In genomic region chr13:61144834-61145593, GRCh38 we compare ENCODE assay signal across 24 cellular contexts.
DNase-seq lines count a peak whose midpoint lies in the region; ATAC-seq and TF ChIP-seq lines count a peak whose summit lies in the region.
"Had no signal": no experiment of that assay in that cellular context is flagged by ENCODE, and none has a peak within 500 bp of the region (broad histone marks: within the 10 kb centered on the region; RNA-seq: fewer than 3 reads in every experiment).

No MANE protein-coding gene starts in this region.

- H3K27ac ChIP-seq in left ventricle myocardium inferior (replicated peaks) (no peak overlapping the region), endodermal cell (ENCODE audit: low read depth, low read length) (no peak overlapping the region), mesenchymal stem cell (ENCODE audit: low read length, poor library complexity, severe bottlenecking) (no peak overlapping the region), upper lobe of left lung (no peak overlapping the region)
- H3K27ac ChIP-seq: BLaER1, HL-60, PC-9 had no signal

- no peak overlapping the region for H3K4ac ChIP-seq in mesenchymal stem cell (ENCODE audit: low read depth in 1 of 2, low read length in 2 of 2)

- H2BK5ac ChIP-seq in mesenchymal stem cell (ENCODE audit: low read depth, low read length, poor library complexity, severe bottlenecking), result no peak overlapping the region

- TF ChIP-seq POLR2A in upper lobe of left lung (IDR thresholded peaks at IDR 0.05), result no peak

- no peaks in the 10 kb centered on the region for H3K79me1 ChIP-seq in mesenchymal stem cell (replicated peaks; ENCODE audit: low read length, poor library complexity, severe bottlenecking)

- no peak overlapping the region for H3K4me3 ChIP-seq in left ventricle myocardium inferior
- no peak overlapping the region for H3K4me3 ChIP-seq in endodermal cell (ENCODE audit: low read length)
- H3K4me3 ChIP-seq in mesenchymal stem cell (ENCODE audit: insufficient read depth in 1 of 2, low read depth in 1 of 2, low read length in 2 of 2), result no peak overlapping the region
- no peak overlapping the region for H3K4me3 ChIP-seq in upper lobe of left lung
- H3K4me3 ChIP-seq: BLaER1, PC-9 had no signal

- peaks cover 24% of the 10 kb centered on the region for H3K4me1 ChIP-seq in left ventricle myocardium inferior
- peaks cover 9% of the 10 kb centered on the region for H3K4me1 ChIP-seq in endodermal cell (ENCODE audit: control insufficient read depth, insufficient read depth, low read length)
- H3K4me1 ChIP-seq in mesenchymal stem cell (ENCODE audit: control insufficient read depth, insufficient read depth, low read depth, low read length), result peaks cover 2% of the 10 kb centered on the region
- no peaks in the 10 kb centered on the region for H3K4me1 ChIP-seq in upper lobe of left lung

- H2BK12ac ChIP-seq in mesenchymal stem cell (ENCODE audit: low read length in 2 of 2), result no peak overlapping the region

- H2AFZ ChIP-seq in mesenchymal stem cell (ENCODE audit: low read depth, low read length), result no peak overlapping the region
- H2AFZ ChIP-seq: PC-9 had no signal

- H3K4me3 Mint-ChIP-seq in endodermal cell, result no peak overlapping the region
- H3K4me3 Mint-ChIP-seq: CD4-positive, CD25-positive, alpha-beta regulatory T cell had no signal

- no peak for TF ChIP-seq EP300 in upper lobe of left lung (IDR thresholded peaks at IDR 0.05)

- H3K18ac ChIP-seq in mesenchymal stem cell (ENCODE audit: low read depth in 1 of 2, low read length in 2 of 2), result no peak overlapping the region

- H3K27ac Mint-ChIP-seq in endodermal cell, result peak overlapping the region; percentile 0
- H3K27ac Mint-ChIP-seq: CD4-positive, CD25-positive, alpha-beta regulatory T cell; IgD-negative memory B cell had no signal

- no peak overlapping the region for H2AK5ac ChIP-seq in mesenchymal stem cell (ENCODE audit: low read length, severe bottlenecking)

- H3K36me3 Mint-ChIP-seq in endodermal cell (ENCODE audit: low read depth), result peaks cover 18% of the 10 kb centered on the region
- H3K36me3 Mint-ChIP-seq: CD4-positive, CD25-positive, alpha-beta regulatory T cell had no signal

- H2BK15ac ChIP-seq in mesenchymal stem cell (ENCODE audit: low read depth, poor library complexity, severe bottlenecking), result no peak overlapping the region

- H3K36me3 ChIP-seq in left ventricle myocardium inferior (no peaks in the 10 kb centered on the region), endodermal cell (ENCODE audit: control insufficient read depth, insufficient read depth, low read length) (no peaks in the 10 kb centered on the region), mesenchymal stem cell (ENCODE audit: control insufficient read depth in 1 of 2, insufficient read depth in 2 of 2, low read depth in 1 of 2, low read length in 2 of 2) (no peaks in the 10 kb centered on the region), upper lobe of left lung (no peaks in the 10 kb centered on the region)
- H3K36me3 ChIP-seq: BLaER1 had no signal

- WGBS in endodermal cell (ENCODE audit: insufficient coverage in 1 of 2, insufficient read length in 1 of 2), 2 experiments, result 88% methylated on average over 2 of the region's 2 CpGs; no CpG with 5 or more reads in 1 of the 2 experiments
- 90% methylated on average over 2 of the region's 2 CpGs for WGBS in mesenchymal stem cell
- 60 to 100% methylated on average over 1 to 2 of the region's 2 CpGs for WGBS in upper lobe of left lung, 2 donors

- DNase-seq in Right ventricle myocardium inferior (ENCODE audit: missing footprints) (no peak), left ventricle myocardium inferior (no peak), endodermal cell (no peak), mesenchymal stem cell (no peak), upper lobe of left lung (peak in 1 of 2 donors; percentile 15)
- DNase-seq: 8988T; CD4-positive, CD25-positive, alpha-beta regulatory T cell; DMS53; HCEC 1CT; NCI-H1048; NCI-H1417; NCI-H1694; NCI-H2029 treated with DMSO at 0.1 percent for 48 hours; NCI-H226; NCI-H510A; NCI-H82; PC-9; SHP77 had no signal

- H4K91ac ChIP-seq in mesenchymal stem cell (ENCODE audit: low read length), result peak overlapping the region; percentile 18

- H3K9me3 ChIP-seq in left ventricle myocardium inferior (replicated peaks) (peaks cover 3% of the 10 kb centered on the region), endodermal cell (ENCODE audit: control insufficient read depth, low read length) (peaks cover 21% of the 10 kb centered on the region), mesenchymal stem cell (ENCODE audit: control insufficient read depth, low read length) (peaks cover 12% of the 10 kb centered on the region), upper lobe of left lung (peaks cover 0 to 7% (median 0%) of the 10 kb centered on the region in 4 donors)

- H3K27me3 ChIP-seq in left ventricle myocardium inferior (ENCODE audit: low read depth) (no peaks in the 10 kb centered on the region), endodermal cell (ENCODE audit: control insufficient read depth, insufficient read depth, low read length, poor library complexity, severe bottlenecking) (no peaks in the 10 kb centered on the region), mesenchymal stem cell (ENCODE audit: control insufficient read depth in 1 of 2, insufficient read depth in 1 of 2, low read length in 2 of 2) (no peaks in the 10 kb centered on the region), upper lobe of left lung (no peaks in the 10 kb centered on the region)
- H3K27me3 ChIP-seq: BLaER1 had no signal

- H4K8ac ChIP-seq in mesenchymal stem cell (ENCODE audit: low read length), result no peak overlapping the region

- no peak overlapping the region for H3K23ac ChIP-seq in mesenchymal stem cell (ENCODE audit: low read length in 2 of 2)

- intact Hi-C loops in Right ventricle myocardium inferior (cut with DNase I) (no loop called here), left ventricle myocardium inferior (cut with micrococcal nuclease) (no loop called here)

- H3K27me3 Mint-ChIP-seq in endodermal cell (ENCODE audit: insufficient read depth), result no peaks in the 10 kb centered on the region
- H3K27me3 Mint-ChIP-seq: CD4-positive, CD25-positive, alpha-beta regulatory T cell; IgD-negative memory B cell had no signal

- H3K9me3 Mint-ChIP-seq in endodermal cell, result peaks cover 16% of the 10 kb centered on the region

- H3K4me1 Mint-ChIP-seq in endodermal cell, result peaks cover 14% of the 10 kb centered on the region
- H3K4me1 Mint-ChIP-seq: CD4-positive, CD25-positive, alpha-beta regulatory T cell; IgD-negative memory B cell had no signal

- H2BK120ac ChIP-seq in mesenchymal stem cell (ENCODE audit: low read depth, low read length), result no peak overlapping the region

- no peak overlapping the region for H3K9ac ChIP-seq in endodermal cell (ENCODE audit: extremely low read depth, low read length, poor library complexity, severe bottlenecking)
- H3K9ac ChIP-seq in mesenchymal stem cell (ENCODE audit: low read length), result no peak overlapping the region
- H3K9ac ChIP-seq: BLaER1 had no signal

- TF ChIP-seq CTCF in left ventricle myocardium inferior (IDR thresholded peaks at IDR 0.05; ENCODE audit: borderline replicate concordance) (no peak), endodermal cell (conservative IDR thresholded peaks at IDR 0.05) (no peak), upper lobe of left lung (IDR thresholded peaks at IDR 0.05) (no peak)

- H3K14ac ChIP-seq in mesenchymal stem cell (ENCODE audit: low read length in 2 of 2), result no peak overlapping the region

- ATAC-seq in Right ventricle myocardium inferior (peak; percentile 21), upper lobe of left lung (ENCODE audit: low FRiP score in 2 of 2) (peak; percentile 11 to 24), HG02885 (IDR thresholded peaks at IDR 0.05; ENCODE audit: poor library complexity, unreplicated experiment) (no peak), GM21528 (IDR thresholded peaks at IDR 0.05; ENCODE audit: low FRiP score, unreplicated experiment) (no peak), GM19463 (IDR thresholded peaks at IDR 0.05; ENCODE audit: unreplicated experiment) (no peak)

- no peak overlapping the region for H3K4me2 ChIP-seq in mesenchymal stem cell (ENCODE audit: low read length, poor library complexity, severe bottlenecking)
- H3K4me2 ChIP-seq: BLaER1, PC-9 had no signal

Comparison
In these comparisons a context has a peak if more than half of its experiments do, and no peak if none do; other contexts are left out.
1. ATAC-seq: peak in Right ventricle myocardium inferior (single experiment) and upper lobe of left lung (2 of 2); none in HG02885 (single experiment), GM21528 (single experiment) and GM19463 (single experiment).